In the genomic region with DNA sequence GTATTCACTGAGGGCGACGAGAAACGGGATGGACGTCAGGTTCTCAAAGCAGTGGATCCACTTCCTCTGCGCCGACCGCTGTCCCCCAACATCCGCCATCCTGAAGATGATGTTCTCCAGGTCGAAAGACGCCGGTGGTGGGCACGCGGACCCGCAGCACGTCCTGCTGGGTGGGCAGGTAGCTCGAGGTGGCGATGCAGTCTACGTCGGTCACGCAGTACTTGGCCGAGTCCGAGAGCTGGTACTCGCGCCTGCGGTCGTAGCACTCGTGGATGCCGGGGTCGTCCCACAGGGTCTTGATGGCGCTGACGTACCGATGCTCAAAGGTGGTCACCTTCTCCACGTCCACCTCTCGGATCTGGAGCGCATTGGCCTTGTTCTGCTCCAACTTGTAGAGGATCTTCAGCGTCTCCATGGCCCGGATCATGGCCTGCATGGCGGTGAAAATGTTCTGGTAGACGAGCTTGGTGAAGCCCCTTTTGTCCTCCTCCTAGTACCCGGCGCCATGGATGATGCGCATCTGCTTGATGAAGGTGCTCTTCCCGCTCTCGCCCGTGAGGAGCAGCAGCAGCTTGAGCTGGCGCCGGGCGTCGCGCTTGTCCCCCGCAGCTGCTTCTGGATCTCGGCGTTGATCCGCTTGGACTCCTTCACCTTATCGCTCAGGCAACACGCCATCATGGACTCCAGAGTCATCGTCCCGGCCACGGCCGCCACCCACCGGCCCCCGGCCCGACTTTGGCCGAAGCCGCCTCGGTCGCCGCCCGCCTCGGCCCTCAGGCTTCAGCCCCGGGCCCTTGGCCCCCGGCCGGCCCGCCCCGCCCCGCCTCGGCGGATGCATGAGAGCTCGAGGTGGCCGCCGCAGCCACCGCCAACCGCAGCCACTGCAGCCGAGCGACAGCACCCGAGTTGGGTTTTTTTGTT, we compare ENCODE assay signal across 8 cellular contexts.
A peak's percentile ranks its signal among the peaks of the same experiment; 100 is the strongest.
DNase-seq lines count a peak whose midpoint lies in the region; ATAC-seq and TF ChIP-seq lines count a peak whose summit lies in the region.

No MANE protein-coding gene starts in this region.

- TF ChIP-seq CTCF in dorsolateral prefrontal cortex (IDR thresholded peaks at IDR 0.05 in 54 of 56, conservative IDR thresholded peaks at IDR 0.05 in 2 of 56; ENCODE audit: low read depth in 1 of 56, partially characterized antibody in 56 of 56), result no peak

- H3K27me3 Mint-ChIP-seq in T-helper 1 cell treated with Interleukin-12 subunit alpha and Interleukin-12 subunit beta and Interleukin-4 antibody, amounts not matched to agents 30 μg/mL and 1 μg/mL, for 36 hours (ENCODE audit: low read depth), result peaks cover 28% of the 10 kb centered on the region

- H3K4me3 ChIP-seq in dorsolateral prefrontal cortex, result peak overlapping the region in 56 of 59 donors; percentile 7 to 64 (median 46)

- no peaks in the 10 kb centered on the region for H3K36me3 Mint-ChIP-seq in T-helper 1 cell treated with Interleukin-12 subunit alpha and Interleukin-12 subunit beta and Interleukin-4 antibody, amounts not matched to agents 30 μg/mL and 1 μg/mL, for 36 hours (ENCODE audit: low read depth)

- no peaks in the 10 kb centered on the region for H3K9me3 Mint-ChIP-seq in T-helper 1 cell treated with Interleukin-12 subunit alpha and Interleukin-12 subunit beta and Interleukin-4 antibody, amounts not matched to agents 30 μg/mL and 1 μg/mL, for 36 hours

- intact Hi-C loops in dorsolateral prefrontal cortex (cut with DNase I), result no loop called here

- H3K27me3 ChIP-seq in dorsolateral prefrontal cortex, result peaks cover 0 to 10% (median 0%) of the 10 kb centered on the region in 45 donors

- peak overlapping the region; percentile 58 for H3K4me3 Mint-ChIP-seq in T-helper 1 cell treated with Interleukin-12 subunit alpha and Interleukin-12 subunit beta and Interleukin-4 antibody, amounts not matched to agents 30 μg/mL and 1 μg/mL, for 36 hours

- H3K27ac Mint-ChIP-seq in T-helper 1 cell treated with Interleukin-12 subunit alpha and Interleukin-12 subunit beta and Interleukin-4 antibody, amounts not matched to agents 30 μg/mL and 1 μg/mL, for 36 hours, result no peak overlapping the region

- peak overlapping the region in 1 of 59 donors; percentile 19 for H3K27ac ChIP-seq in dorsolateral prefrontal cortex

- ATAC-seq in HG03354 (IDR thresholded peaks at IDR 0.05; ENCODE audit: poor library complexity, severe bottlenecking, unreplicated experiment) (no peak), HG02798 (IDR thresholded peaks at IDR 0.05; ENCODE audit: poor library complexity, unreplicated experiment) (no peak)

- DNase-seq in ELF-1 (ENCODE audit: low read depth, low spot score), result peak; percentile 55
- peak in 1 of 10 donors; percentile 28 for DNase-seq in dorsolateral prefrontal cortex
- peak; percentile 64 for DNase-seq in retina
- no peak for DNase-seq in NCI-H2107 (lab: John Stamatoyannopoulos, UW)
- no peak for DNase-seq in NCI-H446 (lab: John Stamatoyannopoulos, UW)

- H3K4me1 Mint-ChIP-seq in T-helper 1 cell treated with Interleukin-12 subunit alpha and Interleukin-12 subunit beta and Interleukin-4 antibody, amounts not matched to agents 30 μg/mL and 1 μg/mL, for 36 hours (ENCODE audit: low read depth), result peaks cover 2% of the 10 kb centered on the region

Comparison
In these comparisons a context has a peak if more than half of its experiments do, and no peak if none do; other contexts are left out.
1. DNase-seq: peak in ELF-1 (single experiment) and retina (single experiment); none in NCI-H2107 (single experiment) and NCI-H446 (0 of 2).